8 cellular contexts compared by ENCODE assay signal in the genomic region with DNA sequence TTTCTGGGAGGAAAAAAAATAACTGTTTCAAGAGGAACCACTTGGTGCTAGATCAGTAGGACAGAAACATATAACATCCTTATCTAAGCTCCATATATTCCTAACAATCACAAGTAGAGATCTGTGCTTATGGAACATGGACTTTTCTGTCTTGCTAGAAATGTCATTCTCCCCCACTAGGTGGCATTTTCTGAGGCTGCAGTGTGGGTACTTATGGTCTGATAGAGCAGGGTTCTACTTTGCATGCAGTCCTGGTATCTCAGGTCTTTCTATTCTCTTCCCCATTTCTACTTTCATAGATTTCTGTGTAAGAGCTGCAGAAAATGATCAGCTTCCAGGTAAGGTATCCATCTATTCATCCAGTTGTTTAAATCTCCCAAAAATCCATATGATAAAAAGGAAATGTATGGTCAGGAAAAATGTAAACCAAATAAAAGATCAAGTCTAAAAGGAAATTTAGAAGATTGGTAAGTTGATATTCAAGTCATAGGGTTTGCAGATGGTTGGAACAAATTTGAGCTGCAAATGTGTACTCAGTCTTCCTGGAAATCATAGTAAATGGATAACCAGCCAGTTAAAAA. TPM values are rescaled to one million over a fixed set of nuclear protein-coding genes. Genes with fewer than 3 reads are reported as not detected.
A peak's percentile ranks its signal among the peaks of the same experiment; 100 is the strongest.
DNase-seq lines count a peak whose midpoint lies in the region; ATAC-seq and TF ChIP-seq lines count a peak whose summit lies in the region.

No MANE protein-coding gene starts in this region.

- H3K27ac ChIP-seq in CD4-positive, alpha-beta memory T cell (ENCODE audit: low read depth, low read length): no peak overlapping the region
- H3K27ac ChIP-seq in VCaP (no peak overlapping the region), coronary artery (no peak overlapping the region)

- ATAC-seq in GM18868 (IDR thresholded peaks at IDR 0.05; ENCODE audit: unreplicated experiment) (peak; percentile 46), HG03159 (IDR thresholded peaks at IDR 0.05; ENCODE audit: unreplicated experiment) (no peak)

- peaks cover 4 to 16% of the 10 kb centered on the region in 2 donors for H3K36me3 Mint-ChIP-seq in CD4-positive, alpha-beta memory T cell

- peak in 4 of 5 donors; percentile 12 to 20 (median 16) for DNase-seq in CD4-positive, alpha-beta memory T cell
- DNase-seq in NCI-H2171 (lab: John Stamatoyannopoulos, UW) (peak; percentile 12), fibroblast of pulmonary artery (ENCODE audit: low read depth) (peak; percentile 73), putamen (ENCODE audit: low spot score) (peak; percentile 54), coronary artery (ENCODE audit: low spot score) (no peak)

- H3K4me1 ChIP-seq in CD4-positive, alpha-beta memory T cell (ENCODE audit: insufficient read depth, low read length): peaks cover 21% of the 10 kb centered on the region

- peak overlapping the region in 7 of 8 donors; percentile 1 to 98 (median 36) for H3K4me3 Mint-ChIP-seq in CD4-positive, alpha-beta memory T cell

- peaks cover 2 to 3% of the 10 kb centered on the region in 2 donors for H3K27me3 Mint-ChIP-seq in CD4-positive, alpha-beta memory T cell

- TF ChIP-seq CTCF in VCaP (conservative IDR thresholded peaks at IDR 0.05): peak; percentile 73
- TF ChIP-seq CTCF in fibroblast of pulmonary artery (IDR thresholded peaks at IDR 0.05; ENCODE audit: low read length, missing control alignments): peak; percentile 80
- no peak for TF ChIP-seq CTCF in coronary artery (IDR thresholded peaks at IDR 0.05)

- H3K4me3 ChIP-seq in CD4-positive, alpha-beta memory T cell (ENCODE audit: low read length in 2 of 2): no peak overlapping the region
- no peak overlapping the region for H3K4me3 ChIP-seq in fibroblast of pulmonary artery (replicated peaks; ENCODE audit: low read depth, low read length)
- H3K4me3 ChIP-seq in coronary artery: no peak overlapping the region

- CTCF ChIA-PET in CD4-positive, alpha-beta memory T cell (lab: Charles Lee; ENCODE audit: partially characterized antibody): interaction anchor here (0.7 to 2.0 kb wide), 12 partner anchors 8 to 323 kb away, joined by 3 to 8 read pairs (median 3); partner anchors contain the start of gene ZFP69B

- no peaks in the 10 kb centered on the region for H3K9me3 ChIP-seq in CD4-positive, alpha-beta memory T cell (ENCODE audit: control insufficient read depth in 1 of 2, low read length in 2 of 2)

- H3K9me3 Mint-ChIP-seq in CD4-positive, alpha-beta memory T cell: peaks cover 0 to 8% (median 1%) of the 10 kb centered on the region in 8 donors

- POLR2A ChIA-PET in CD4-positive, alpha-beta memory T cell (lab: Charles Lee; ENCODE audit: partially characterized antibody): interaction anchor here (1.2 to 2.7 kb wide), 2 partner anchors 24 to 56 kb away, joined by 4 to 25 read pairs; partner anchors contain the start of genes EXO5 and ZFP69

- intact Hi-C loops in CD4-positive, alpha-beta memory T cell (cut with micrococcal nuclease): no loop called here

- H3K27ac Mint-ChIP-seq in CD4-positive, alpha-beta memory T cell: peak overlapping the region in 4 of 7 donors; percentile 5 to 81 (median 15)

- no peaks in the 10 kb centered on the region for H3K27me3 ChIP-seq in CD4-positive, alpha-beta memory T cell (ENCODE audit: insufficient read depth, low read length)

- H3K36me3 ChIP-seq in CD4-positive, alpha-beta memory T cell (ENCODE audit: insufficient read depth, low read length): no peaks in the 10 kb centered on the region

- H3K4me1 Mint-ChIP-seq in CD4-positive, alpha-beta memory T cell: peaks cover 20 to 26% (median 23%) of the 10 kb centered on the region in 4 donors

RNA-seq across cellular contexts. Expression of gene ZNF684, which starts 1.5 kb away (rescaled TPM):
- total RNA-seq in CD4-positive, alpha-beta memory T cell: 1 to 10 TPM; 4.4 to 5.5 TPM
- polyA plus RNA-seq in CD4-positive, alpha-beta memory T cell: 1 to 10 TPM; 2.0 to 3.8 TPM

RNA-seq across cellular contexts. Expression of gene EXO5, which starts 24.4 kb away (rescaled TPM):
- 10 to 100 TPM; 10.1 to 10.7 TPM for total RNA-seq in CD4-positive, alpha-beta memory T cell
- 1 to 10 TPM; 4.0 to 6.8 TPM for polyA plus RNA-seq in CD4-positive, alpha-beta memory T cell

RNA-seq across cellular contexts. Expression of gene ZFP69, which starts 55.8 kb away (rescaled TPM):
- 1 to 10 TPM; 3.3 to 4.3 TPM for total RNA-seq in CD4-positive, alpha-beta memory T cell
- 1 to 10 TPM; 3.8 to 6.1 TPM for polyA plus RNA-seq in CD4-positive, alpha-beta memory T cell
